12 cellular contexts compared by ENCODE assay signal in the genomic region with DNA sequence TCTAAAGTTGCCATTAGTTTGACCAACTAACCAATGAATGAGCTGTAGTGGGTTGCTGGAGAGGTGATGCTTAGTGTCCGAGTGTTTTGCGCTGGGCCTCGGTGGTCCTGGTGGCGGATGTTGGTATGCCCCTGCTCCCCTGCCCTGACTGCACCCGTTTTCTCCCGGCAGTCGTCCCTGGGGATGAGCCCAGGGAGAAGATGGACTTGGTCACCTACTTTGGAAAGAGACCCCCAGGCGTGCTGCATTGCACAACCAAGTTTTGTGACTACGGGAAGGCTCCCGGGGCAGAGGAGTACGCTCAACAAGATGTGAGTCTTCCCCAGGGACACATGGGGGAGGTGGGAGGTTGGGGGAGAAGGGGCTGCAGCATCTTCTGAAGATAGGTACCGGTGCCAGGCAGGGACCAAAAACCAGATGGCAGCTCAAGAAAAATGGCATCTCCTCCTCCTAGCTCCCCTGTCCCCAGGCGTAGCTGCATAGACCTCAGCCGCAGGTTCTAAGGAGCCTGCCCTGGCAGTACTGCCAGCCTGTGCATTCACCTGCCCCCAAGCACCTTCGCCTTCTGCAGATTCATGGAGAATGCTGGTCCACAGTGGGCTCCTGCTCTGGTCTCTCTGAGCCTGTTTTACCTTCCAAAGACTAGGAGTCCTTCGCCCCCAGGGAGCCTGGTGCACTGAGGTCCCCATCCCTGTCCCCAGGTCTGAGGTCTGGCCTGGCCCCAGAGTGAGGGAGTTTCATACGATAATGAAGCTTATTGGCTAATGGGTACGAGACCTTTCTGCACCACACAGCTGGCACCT. TPM values are rescaled to one million over a fixed set of nuclear protein-coding genes. Genes with fewer than 3 reads are reported as not detected.
A peak's percentile ranks its signal among the peaks of the same experiment; 100 is the strongest.
DNase-seq lines count a peak whose midpoint lies in the region; ATAC-seq, FAIRE-seq and TF ChIP-seq lines count a peak whose summit lies in the region.
"Had no signal": no experiment of that assay in that cellular context is flagged by ENCODE, and none has a peak within 500 bp of the region (broad histone marks: within the 10 kb centered on the region; RNA-seq: fewer than 3 reads in every experiment).

No MANE protein-coding gene starts in this region.

- H3K36me3 ChIP-seq in PC-9 (ENCODE audit: low read depth) (peaks cover 15% of the 10 kb centered on the region), kidney (ENCODE audit: control insufficient read depth in 1 of 2, insufficient read depth in 2 of 2, low read length in 2 of 2) (peaks cover 9 to 30% of the 10 kb centered on the region in 2 donors), gastrocnemius medialis (peaks cover 3 to 52% of the 10 kb centered on the region in 2 donors), gastroesophageal sphincter (peaks cover 0 to 91% of the 10 kb centered on the region in 2 donors)

- H3K9ac ChIP-seq in kidney (ENCODE audit: low read length in 2 of 2) = no peak overlapping the region

- no peaks in the 10 kb centered on the region for H3K27me3 ChIP-seq in PC-9 (ENCODE audit: insufficient read depth, low read depth)
- H3K27me3 ChIP-seq in gastrocnemius medialis = no peaks in the 10 kb centered on the region
- no peaks in the 10 kb centered on the region for H3K27me3 ChIP-seq in gastroesophageal sphincter
- H3K27me3 ChIP-seq: spleen had no signal

- peak overlapping the region; percentile 44 for H3K27ac ChIP-seq in PC-9
- H3K27ac ChIP-seq in kidney (ENCODE audit: low read depth in 2 of 2, low read length in 2 of 2) = peak overlapping the region; percentile 10 to 81
- H3K27ac ChIP-seq in gastrocnemius medialis = peak overlapping the region; percentile 72 to 85 (median 77)
- peak overlapping the region in 2 of 4 donors; percentile 69 to 74 for H3K27ac ChIP-seq in gastroesophageal sphincter

- no peak overlapping the region for H3K4me3 Mint-ChIP-seq in Calu3 (ENCODE audit: low read depth, unreplicated experiment)
- H3K4me3 Mint-ChIP-seq: CD14-positive monocyte had no signal

- intact Hi-C loops in Calu3 (cut with micrococcal nuclease; ENCODE audit: unreplicated experiment) (no loop called here), PC-9 (cut with micrococcal nuclease; ENCODE audit: unreplicated experiment) (no loop called here), kidney (cut with DNase I) (no loop called here), gastrocnemius medialis (cut with DNase I; ENCODE audit: low total_unique reads) (no loop called here)

- peaks cover 50% of the 10 kb centered on the region; the same call in 1 of the 2 replicates for H3F3A ChIP-seq in PC-9 (ENCODE audit: insufficient read depth, low read depth)

- CTCF ChIA-PET in Calu3 (lab: Charles Lee) (interaction anchor here (1.4 to 1.7 kb wide), 2 partner anchors 18 to 46 kb away, joined by 5 to 7 read pairs; a partner anchor contains a TSS), PC-9 (lab: Charles Lee) (interaction anchor here (0.6 kb wide), 1 partner anchor 283 kb away, joined by 3 read pairs; no protein-coding TSS in a partner anchor)

- no peak overlapping the region for H2AFZ ChIP-seq in PC-9

- in situ Hi-C loops in gastrocnemius medialis (cut with MboI; ENCODE audit: low sequenced_read_pairs in 4 of 4) = no loop called here

- H3K4me1 ChIP-seq in PC-9 (replicated peaks; ENCODE audit: insufficient read depth) = peaks cover 26% of the 10 kb centered on the region
- peaks cover 52 to 62% of the 10 kb centered on the region in 2 donors for H3K4me1 ChIP-seq in kidney (ENCODE audit: control insufficient read depth in 1 of 2, insufficient read depth in 1 of 2, low read depth in 1 of 2, low read length in 2 of 2)
- H3K4me1 ChIP-seq in gastrocnemius medialis = peaks cover 33 to 48% of the 10 kb centered on the region in 2 donors
- H3K4me1 ChIP-seq in gastroesophageal sphincter = peaks cover 0 to 96% (median 27%) of the 10 kb centered on the region in 3 donors

- TF ChIP-seq EP300 in gastroesophageal sphincter (IDR thresholded peaks at IDR 0.05) = no peak

- no peak for TF ChIP-seq POLR2A in gastrocnemius medialis (IDR thresholded peaks at IDR 0.05)
- TF ChIP-seq POLR2A in gastroesophageal sphincter (IDR thresholded peaks at IDR 0.05) = no peak

- ATAC-seq in gastrocnemius medialis (no peak), gastroesophageal sphincter (no peak), GM19452 (IDR thresholded peaks at IDR 0.05; ENCODE audit: unreplicated experiment) (no peak)

- peaks cover 98% of the 10 kb centered on the region for H3K36me3 Mint-ChIP-seq in Calu3 (ENCODE audit: insufficient read depth, unreplicated experiment)

- H3K9me3 Mint-ChIP-seq in Calu3 (ENCODE audit: low read depth, unreplicated experiment) = no peaks in the 10 kb centered on the region
- H3K9me3 Mint-ChIP-seq: CD14-positive monocyte had no signal

- no peak for DNase-seq in Calu3
- DNase-seq in PC-9 = no peak
- DNase-seq in kidney = peak; percentile 47
- no peak for DNase-seq in gastrocnemius medialis
- DNase-seq in AG08395 (ENCODE audit: low spot score) = no peak
- no peak for DNase-seq in cerebellar cortex (ENCODE audit: low spot score)
- DNase-seq: activated effector memory CD4-positive, alpha-beta T cell treated with anti-CD3 and anti-CD28 coated beads, Interleukin-2, amount 50 U/mL, for 16 hours; spleen had no signal

- POLR2A ChIA-PET in PC-9 (lab: Charles Lee; ENCODE audit: unreplicated experiment) = no interaction called here

- peak overlapping the region; percentile 49 for H3K4me2 ChIP-seq in PC-9

- FAIRE-seq in kidney (lab: Jason Lieb, UNC) = no peak
- FAIRE-seq: astrocyte had no signal

- peak overlapping the region; percentile 76 for H3K27ac Mint-ChIP-seq in Calu3 (ENCODE audit: unreplicated experiment)

- H3K27me3 Mint-ChIP-seq in Calu3 (ENCODE audit: unreplicated experiment) = no peaks in the 10 kb centered on the region

- H4K20me1 ChIP-seq in PC-9 (ENCODE audit: insufficient read depth) = peaks cover 12% of the 10 kb centered on the region

- BruUV-seq in Calu3 (replicated peaks; lab: Mats Ljungman, UMichigan) (no TSS peak), PC-9 (replicated peaks; lab: Mats Ljungman, UMichigan) (no TSS peak)

- peaks cover 16% of the 10 kb centered on the region for H3K79me2 ChIP-seq in PC-9 (ENCODE audit: low read depth)

- TF ChIP-seq CTCF in Calu3 (IDR thresholded peaks at IDR 0.05; ENCODE audit: unreplicated experiment) (no peak), PC-9 (conservative IDR thresholded peaks at IDR 0.05) (no peak), kidney (IDR thresholded peaks at IDR 0.05; ENCODE audit: borderline replicate concordance, extremely low read depth, insufficient read depth) (no peak), gastrocnemius medialis (IDR thresholded peaks at IDR 0.05 in 4 of 5, conservative IDR thresholded peaks at IDR 0.05 in 1 of 5) (no peak), gastroesophageal sphincter (IDR thresholded peaks at IDR 0.05) (no peak)

- peaks cover 16% of the 10 kb centered on the region for H3K4me1 Mint-ChIP-seq in Calu3 (ENCODE audit: low read depth, unreplicated experiment)

- H3K9me3 ChIP-seq in PC-9 (ENCODE audit: insufficient read depth, low read depth) (no peaks in the 10 kb centered on the region), kidney (ENCODE audit: control insufficient read depth in 1 of 2, low read length in 2 of 2) (no peaks in the 10 kb centered on the region), gastrocnemius medialis (no peaks in the 10 kb centered on the region), gastroesophageal sphincter (no peaks in the 10 kb centered on the region)
- H3K9me3 ChIP-seq: spleen had no signal

- no peak overlapping the region for H3K4me3 ChIP-seq in PC-9
- H3K4me3 ChIP-seq in kidney (ENCODE audit: low read length in 2 of 2) = peak overlapping the region in 1 of 2 donors; percentile 13
- H3K4me3 ChIP-seq in gastrocnemius medialis = no peak overlapping the region
- H3K4me3 ChIP-seq in gastroesophageal sphincter = peak overlapping the region in 1 of 2 donors; percentile 8

- H3K9me2 ChIP-seq in PC-9 (ENCODE audit: insufficient read depth) = no peaks in the 10 kb centered on the region

- 71 to 79% methylated on average over 3 to 6 of the region's 18 CpGs for WGBS in gastroesophageal sphincter (ENCODE audit: low coverage in 1 of 2), 2 donors

RNA-seq across cellular contexts. Expression of a gene that starts 5.3 kb away (rescaled TPM):
- total RNA-seq in Calu3 (2022) (144 and 156 TPM in 2 replicates), PC-9 (2021) (60.6 and 64.7 TPM in 2 replicates), kidney (87.5 TPM), gastrocnemius medialis (10 to 100 TPM; 15.1 to 26.2 (median 20.4) TPM), gastroesophageal sphincter (10 to 100 TPM; 56.7 to 97.9 (median 64.7) TPM)
- polyA plus RNA-seq in kidney (ENCODE audit: insufficient read depth, low read depth, low replicate concordance) = 64.0 TPM

RNA-seq across cellular contexts. Expression of a gene that starts 41.5 kb away (rescaled TPM):
- total RNA-seq in Calu3 (2022) (0.73 and 2.7 TPM in 2 replicates), PC-9 (2021) (3.0 and 4.0 TPM in 2 replicates), kidney (6.0 TPM), gastrocnemius medialis (1 to 10 TPM in 1 of 4 donors, under 1 TPM in 2, not detected in 1; 0.13 to 1.3 (median 0.20) TPM), gastroesophageal sphincter (1 to 10 TPM in 1 of 4 donors, under 1 TPM in 3; 0.19 to 2.2 (median 0.60) TPM)
- 4.6 TPM for polyA plus RNA-seq in kidney (ENCODE audit: insufficient read depth, low read depth, low replicate concordance)

RNA-seq across cellular contexts. Expression of a gene that starts 45.3 kb away (rescaled TPM):
- total RNA-seq in Calu3 (2022) = 184 and 193 TPM in 2 replicates
- total RNA-seq in PC-9 (2021) = 75.5 and 96.1 TPM in 2 replicates
- total RNA-seq in kidney = 88.1 TPM
- polyA plus RNA-seq in kidney (ENCODE audit: insufficient read depth, low read depth, low replicate concordance) = 141 TPM
- total RNA-seq in gastrocnemius medialis = 10 to 100 TPM; 64.4 to 78.9 (median 66.4) TPM
- total RNA-seq in gastroesophageal sphincter = 10 to 100 TPM; 41.9 to 59.6 (median 54.4) TPM

RNA-seq across cellular contexts. Expression of a gene that starts 48.0 kb away (rescaled TPM):
- total RNA-seq in Calu3 (2022) = 55.7 and 58.4 TPM in 2 replicates
- total RNA-seq in PC-9 (2021) = 38.3 and 39.7 TPM in 2 replicates
- total RNA-seq in kidney = 26.8 TPM
- polyA plus RNA-seq in kidney (ENCODE audit: insufficient read depth, low read depth, low replicate concordance) = 21.2 TPM
- total RNA-seq in gastrocnemius medialis = 10 to 100 TPM; 48.8 to 77.0 (median 63.4) TPM
- total RNA-seq in gastroesophageal sphincter = 10 to 100 TPM; 40.1 to 72.3 (median 52.8) TPM

RNA-seq across cellular contexts. Expression of a gene that starts 53.2 kb away (rescaled TPM):
- total RNA-seq in Calu3 (2022) = 258 and 265 TPM in 2 replicates
- total RNA-seq in PC-9 (2021) = 106 and 184 TPM in 2 replicates
- total RNA-seq in kidney = 104 TPM
- 33.7 TPM for polyA plus RNA-seq in kidney (ENCODE audit: insufficient read depth, low read depth, low replicate concordance)
- total RNA-seq in gastrocnemius medialis = 10 to 100 TPM; 20.8 to 35.0 (median 30.7) TPM
- total RNA-seq in gastroesophageal sphincter = 10 to 100 TPM; 40.8 to 84.0 (median 61.6) TPM
